26 cellular contexts compared by ENCODE assay signal in the genomic region with DNA sequence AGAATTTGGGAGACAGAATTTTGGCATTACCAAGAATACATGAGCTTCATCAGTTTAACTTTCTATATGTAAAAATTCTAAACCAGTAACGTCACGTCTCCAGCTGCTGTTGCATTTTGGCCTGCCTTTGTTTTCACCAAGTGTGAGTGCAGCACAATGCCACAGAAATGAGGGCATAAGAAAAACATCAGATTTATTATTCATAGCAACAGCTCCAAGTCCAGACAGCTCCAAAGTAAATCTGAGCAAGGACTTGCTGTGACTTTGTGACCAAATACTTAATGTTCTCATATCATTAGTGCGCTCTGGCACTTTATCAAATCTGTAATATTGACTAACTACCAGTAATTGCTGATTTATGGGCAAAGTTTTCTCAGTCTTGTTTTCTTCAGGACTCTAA.
"Had no signal": no experiment of that assay in that cellular context is flagged by ENCODE, and none has a peak within 500 bp of the region (broad histone marks: within the 10 kb centered on the region; RNA-seq: fewer than 3 reads in every experiment).

No MANE protein-coding gene starts in this region.

- H3K9me3 ChIP-seq: adrenal gland, Peyer's patch, SJSA1, SK-N-SH had no signal

- DNase-seq: activated CD4-positive, alpha-beta T cell treated with anti-CD3 and anti-CD28 coated beads, Interleukin-2, amount 10 ng/mL, durations not matched to agents 24 days and 14 days; activated CD4-positive, alpha-beta T cell treated with anti-CD3 and anti-CD28 coated beads, Interleukin-2, amount 50 U/mL, for 4 hours; activated CD8-positive, alpha-beta T cell treated with anti-CD3 and anti-CD28 coated beads for 36 hours; activated gamma-delta T cell treated with Interleukin-2 at 50 U/mL for 16 hours; activated naive CD4-positive, alpha-beta T cell treated with anti-CD3 and anti-CD28 coated beads for 36 hours; activated T-cell treated with anti-CD3 and anti-CD28 coated beads, Interleukin-2, amount 50 U/mL, for 4 hours; adrenal gland; brain microvascular endothelial cell; NCI-H1105; NCI-H1436; NCI-H1694; NCI-H1930; NCI-H2081 treated with DMSO at 0.1 percent for 48 hours; NCI-H226; NCI-H446 treated with DMSO at 0.1 percent for 48 hours; NCI-H524; NCI-H69; PC-3; Peyer's patch; RPMI8226; SHP77 treated with DMSO at 0.1 percent for 48 hours; SK-N-SH had no signal

- H3K4me2 ChIP-seq: KMS-11, SK-N-SH had no signal

- ATAC-seq: activated CD8-positive, alpha-beta T cell treated with anti-CD3 and anti-CD28 coated beads for 36 hours; activated naive CD4-positive, alpha-beta T cell treated with anti-CD3 and anti-CD28 coated beads, Interleukin-2, amount 50 U/mL, for 72 hours; activated T-cell treated with anti-CD3 and anti-CD28 coated beads, Interleukin-2, amount 50 U/mL, for 4 hours; PC-3 had no signal

- H3K27ac ChIP-seq: adrenal gland, brain microvascular endothelial cell, cardiac muscle cell, KMS-11, Peyer's patch, SJSA1 had no signal

- H3K9ac ChIP-seq: KMS-11, SK-N-SH had no signal

- H3K4me3 ChIP-seq: adrenal gland, cardiac muscle cell, Peyer's patch, SJSA1 had no signal

- H3K27me3 ChIP-seq: adrenal gland, brain microvascular endothelial cell, cardiac muscle cell, Peyer's patch, SJSA1 had no signal

- H3K36me3 ChIP-seq: adrenal gland, brain microvascular endothelial cell, cardiac muscle cell, Peyer's patch, SJSA1 had no signal

- H3K4me1 ChIP-seq: adrenal gland, Peyer's patch, SJSA1 had no signal
